In genomic region chr16:88771294-88771772, GRCh38 we compare ENCODE assay signal across 10 cellular contexts. TPM values are rescaled to one million over a fixed set of nuclear protein-coding genes. Genes with fewer than 3 reads are reported as not detected.
DNase-seq lines count a peak whose midpoint lies in the region; ATAC-seq and TF ChIP-seq lines count a peak whose summit lies in the region.
"Had no signal": no experiment of that assay in that cellular context is flagged by ENCODE, and none has a peak within 500 bp of the region (broad histone marks: within the 10 kb centered on the region; RNA-seq: fewer than 3 reads in every experiment).

No MANE protein-coding gene starts in this region.

- H3K9me3 Mint-ChIP-seq in chondrocyte (ENCODE audit: low read depth), result no peaks in the 10 kb centered on the region
- no peaks in the 10 kb centered on the region for H3K9me3 Mint-ChIP-seq in natural killer cell treated with Interleukin-12 subunit alpha and Interleukin-12 subunit beta and Interleukin-15 and Interleukin-18, amount 100 ng/mL, for 72 hours

- 80 to 82% (median 81%) methylated on average over 10 to 19 of the region's 19 CpGs for WGBS in heart left ventricle, 4 donors

- in situ Hi-C loops in ACHN (cut with HindIII; ENCODE audit: low pct_ligation_motif_present, low pct_unique_long_range_greater_than_20kb, low sequenced_read_pairs), result loop anchor here (25.0 kb wide), 1 partner anchor 91 kb away; the partner anchor contains the start of genes GALNS, PABPN1L and TRAPPC2L

- H3K4me3 Mint-ChIP-seq in chondrocyte (ENCODE audit: unreplicated experiment), result peak overlapping the region; percentile 31
- H3K4me3 Mint-ChIP-seq in natural killer cell treated with Interleukin-12 subunit alpha and Interleukin-12 subunit beta and Interleukin-15 and Interleukin-18, amount 100 ng/mL, for 72 hours, result peak overlapping the region; percentile 15

- ATAC-seq in heart left ventricle, result no peak
- no peak for ATAC-seq in natural killer cell treated with Interleukin-12 subunit alpha and Interleukin-12 subunit beta and Interleukin-15 and Interleukin-18, amount 100 ng/mL, for 72 hours
- ATAC-seq in GM21825 (IDR thresholded peaks at IDR 0.05; ENCODE audit: unreplicated experiment), result no peak
- ATAC-seq in HG03095 (IDR thresholded peaks at IDR 0.05; ENCODE audit: unreplicated experiment), result no peak

- peak overlapping the region; percentile 92 for H3K27ac Mint-ChIP-seq in chondrocyte (ENCODE audit: unreplicated experiment)
- peak overlapping the region; percentile 26 to 60 for H3K27ac Mint-ChIP-seq in natural killer cell treated with Interleukin-12 subunit alpha and Interleukin-12 subunit beta and Interleukin-15 and Interleukin-18, amount 100 ng/mL, for 72 hours

- H3K4me1 ChIP-seq in left ventricle myocardium inferior, result peaks cover 83% of the 10 kb centered on the region
- H3K4me1 ChIP-seq in heart left ventricle, result peaks cover 3 to 83% (median 69%) of the 10 kb centered on the region in 12 donors

- intact Hi-C loops in left ventricle myocardium inferior (cut with micrococcal nuclease), result no loop called here
- intact Hi-C loops in heart left ventricle (cut with DNase I), result no loop called here

- H3K36me3 ChIP-seq in left ventricle myocardium inferior (no peaks in the 10 kb centered on the region), heart left ventricle (peaks cover 0 to under 1% (median 0%) of the 10 kb centered on the region in 9 donors)

- DNase-seq in left ventricle myocardium inferior (no peak), heart left ventricle (no peak), chondrocyte (ENCODE audit: low spot score) (no peak), NCI-H69 (lab: John Stamatoyannopoulos, UW) (no peak), ACHN (no peak)
- DNase-seq in natural killer cell treated with Interleukin-12 subunit alpha and Interleukin-12 subunit beta and Interleukin-15 and Interleukin-18, amount 100 ng/mL, for 72 hours (ENCODE audit: low spot score), result no peak
- DNase-seq: NCI-H748 treated with DMSO at 0.1 percent for 48 hours, T-helper 9 cell had no signal

- no peaks in the 10 kb centered on the region for H3K27me3 Mint-ChIP-seq in chondrocyte (ENCODE audit: low read depth)
- no peaks in the 10 kb centered on the region for H3K27me3 Mint-ChIP-seq in natural killer cell treated with Interleukin-12 subunit alpha and Interleukin-12 subunit beta and Interleukin-15 and Interleukin-18, amount 100 ng/mL, for 72 hours

- peaks cover 83% of the 10 kb centered on the region for H3K4me1 Mint-ChIP-seq in chondrocyte (ENCODE audit: low read depth)
- peaks cover 7 to 20% of the 10 kb centered on the region in 2 donors for H3K4me1 Mint-ChIP-seq in natural killer cell treated with Interleukin-12 subunit alpha and Interleukin-12 subunit beta and Interleukin-15 and Interleukin-18, amount 100 ng/mL, for 72 hours (ENCODE audit: low read depth in 2 of 2)

- no peaks in the 10 kb centered on the region for H3K36me3 Mint-ChIP-seq in chondrocyte (ENCODE audit: low read depth)
- H3K36me3 Mint-ChIP-seq in natural killer cell treated with Interleukin-12 subunit alpha and Interleukin-12 subunit beta and Interleukin-15 and Interleukin-18, amount 100 ng/mL, for 72 hours, result no peaks in the 10 kb centered on the region

- H3K9me3 ChIP-seq in left ventricle myocardium inferior (replicated peaks) (no peaks in the 10 kb centered on the region), heart left ventricle (no peaks in the 10 kb centered on the region)

- no peak for TF ChIP-seq POLR2A in heart left ventricle (IDR thresholded peaks at IDR 0.05)

- no peak for TF ChIP-seq CTCF in left ventricle myocardium inferior (IDR thresholded peaks at IDR 0.05; ENCODE audit: borderline replicate concordance)
- TF ChIP-seq CTCF in heart left ventricle (IDR thresholded peaks at IDR 0.05), result no peak
- TF ChIP-seq CTCF in chondrocyte (IDR thresholded peaks at IDR 0.05), result no peak

- H3K27ac ChIP-seq in left ventricle myocardium inferior (replicated peaks), result peak overlapping the region; percentile 60
- H3K27ac ChIP-seq in heart left ventricle, result peak overlapping the region in 6 of 12 donors; percentile 9 to 89 (median 36)

- H3K4me3 ChIP-seq in left ventricle myocardium inferior (peak overlapping the region; percentile 43), heart left ventricle (peak overlapping the region in 2 of 12 donors; percentile 18 to 24)

- H3K27me3 ChIP-seq in left ventricle myocardium inferior (ENCODE audit: low read depth), result no peaks in the 10 kb centered on the region
- H3K27me3 ChIP-seq in heart left ventricle, result no peaks in the 10 kb centered on the region

RNA-seq across cellular contexts. Expression of gene PIEZO1, which starts 13.7 kb away (rescaled TPM):
- 17.1 TPM for total RNA-seq in left ventricle myocardium inferior
- total RNA-seq in heart left ventricle, result 10 to 100 TPM; 14.2 to 59.7 (median 19.7) TPM
- 10 to 100 TPM; 31.2 to 45.0 TPM for polyA plus RNA-seq in heart left ventricle
- 134 to 209 TPM (median 208 TPM) in 3 replicates for total RNA-seq in chondrocyte
- total RNA-seq in natural killer cell treated with Interleukin-12 subunit alpha and Interleukin-12 subunit beta and Interleukin-15 and Interleukin-18, amount 100 ng/mL, for 72 hours, result 100 to 1,000 TPM in 1 of 2 donors, 10 to 100 TPM in 1; 84.8 to 298 TPM

RNA-seq across cellular contexts. Expression of gene CDT1, which starts 32.3 kb away (rescaled TPM):
- total RNA-seq in left ventricle myocardium inferior, result 0.63 TPM
- total RNA-seq in heart left ventricle, result 1 to 10 TPM in 4 of 9 donors, under 1 TPM in 5; 0.23 to 6.1 (median 0.70) TPM
- polyA plus RNA-seq in heart left ventricle, result under 1 TPM; 0.19 to 0.40 TPM
- total RNA-seq in chondrocyte, result 2.9 to 11.7 TPM (median 3.7 TPM) in 3 replicates
- 100 to 1,000 TPM in 1 of 2 donors, 10 to 100 TPM in 1; 50.0 to 129 TPM for total RNA-seq in natural killer cell treated with Interleukin-12 subunit alpha and Interleukin-12 subunit beta and Interleukin-15 and Interleukin-18, amount 100 ng/mL, for 72 hours

RNA-seq across cellular contexts. Expression of gene APRT, which starts 40.4 kb away (rescaled TPM):
- total RNA-seq in left ventricle myocardium inferior (39.2 TPM), heart left ventricle (10 to 100 TPM; 26.6 to 75.8 (median 44.2) TPM), chondrocyte (68.8 to 90.2 TPM (median 70.7 TPM) in 3 replicates)
- polyA plus RNA-seq in heart left ventricle, result 100 to 1,000 TPM in 1 of 2 donors, 10 to 100 TPM in 1; 62.6 to 129 TPM
- 100 to 1,000 TPM; 142 to 192 TPM for total RNA-seq in natural killer cell treated with Interleukin-12 subunit alpha and Interleukin-12 subunit beta and Interleukin-15 and Interleukin-18, amount 100 ng/mL, for 72 hours
